ENCODE assay signal across 16 cellular contexts in genomic region chr6:14917101-14917500, GRCh38.
DNase-seq lines count a peak whose midpoint lies in the region; ATAC-seq and TF ChIP-seq lines count a peak whose summit lies in the region.
"Had no signal": no experiment of that assay in that cellular context is flagged by ENCODE, and none has a peak within 500 bp of the region (broad histone marks: within the 10 kb centered on the region; RNA-seq: fewer than 3 reads in every experiment).

No MANE protein-coding gene starts in this region.

- peak; percentile 20 for DNase-seq in BJ (ENCODE audit: low read depth)
- DNase-seq in MV-4-11 (lab: John Stamatoyannopoulos, UW): peak; percentile 25
- DNase-seq in epithelial cell of prostate (ENCODE audit: low read depth, low spot score): peak; percentile 16
- DNase-seq in psoas muscle: no peak
- no peak for DNase-seq in SK-N-DZ (ENCODE audit: low spot score)
- DNase-seq in stimulated activated CD4-positive, alpha-beta T cell treated with anti-CD3 and anti-CD28 coated beads, Interleukin-4, amount 100 ng/mL, for 24 hours: no peak
- DNase-seq: activated CD4-positive, alpha-beta T cell treated with anti-CD3 and anti-CD28 coated beads, Interleukin-2, amount 50 U/mL, for 48 hours; DMS153; NCI-H2029; NCI-H524 treated with DMSO at 0.1 percent for 48 hours; OCI-M1 had no signal

- H3K4me1 ChIP-seq in psoas muscle: peaks cover 17% of the 10 kb centered on the region
- H3K4me1 ChIP-seq: vagina had no signal

- H3K36me3 ChIP-seq in BJ (ENCODE audit: control insufficient read depth, insufficient read depth, low read length) (no peaks in the 10 kb centered on the region), psoas muscle (ENCODE audit: insufficient read depth in 1 of 2, low read depth in 1 of 2) (no peaks in the 10 kb centered on the region)
- H3K36me3 ChIP-seq: vagina had no signal

- H3K27ac ChIP-seq in epithelial cell of prostate (no peak overlapping the region), psoas muscle (no peak overlapping the region)
- H3K27ac ChIP-seq: C4-2B, SK-N-MC, vagina had no signal

- POLR2A ChIA-PET in BJ (lab: Charles Lee): no interaction called here

- ATAC-seq in psoas muscle (peak in 3 of 4 donors; percentile 66 to 85 (median 70)), GM18870 (IDR thresholded peaks at IDR 0.05; ENCODE audit: unreplicated experiment) (no peak), GM21360 (IDR thresholded peaks at IDR 0.05; ENCODE audit: unreplicated experiment) (no peak)

- CTCF ChIA-PET in BJ (lab: Yijun Ruan, JAX): interaction anchor here (0.9 kb wide), 1 partner anchor 50 kb away, joined by 3 read pairs; no protein-coding TSS in a partner anchor

- WGBS in psoas muscle, 3 donors: 52 to 72% (median 71%) methylated on average over 8 of the region's 8 CpGs

- H3K27me3 ChIP-seq in BJ (ENCODE audit: control insufficient read depth, insufficient read depth, low read length): peaks cover 3% of the 10 kb centered on the region; the same call in 1 of the 2 replicates
- no peaks in the 10 kb centered on the region for H3K27me3 ChIP-seq in psoas muscle (ENCODE audit: insufficient read depth in 3 of 3, low read length in 2 of 3)
- H3K27me3 ChIP-seq: vagina had no signal

- intact Hi-C loops in psoas muscle (cut with DNase I): no loop called here

- H3K9me3 ChIP-seq in psoas muscle: no peaks in the 10 kb centered on the region
- H3K9me3 ChIP-seq: vagina had no signal

- no peak for TF ChIP-seq CTCF in BJ (IDR thresholded peaks at IDR 0.05; ENCODE audit: insufficient read depth, low read depth, low read length)
- no peak for TF ChIP-seq CTCF in psoas muscle (IDR thresholded peaks at IDR 0.05)

- H3K4me3 ChIP-seq in BJ (ENCODE audit: low read depth, low read length) (no peak overlapping the region), psoas muscle (no peak overlapping the region)
- H3K4me3 ChIP-seq: SK-N-MC, vagina had no signal

Comparison
In these comparisons a context has a peak if more than half of its experiments do, and no peak if none do; other contexts are left out.
1. DNase-seq: peak in BJ (single experiment), MV-4-11 (single experiment) and epithelial cell of prostate (single experiment); none in psoas muscle (0 of 2), SK-N-DZ (single experiment) and stimulated activated CD4-positive, alpha-beta T cell treated with anti-CD3 and anti-CD28 coated beads, Interleukin-4, amount 100 ng/mL, for 24 hours (single experiment).
2. ATAC-seq: peak in psoas muscle (3 of 4); none in GM18870 (single experiment) and GM21360 (single experiment).